ENCODE assay signal across 28 cellular contexts in the genomic region with DNA sequence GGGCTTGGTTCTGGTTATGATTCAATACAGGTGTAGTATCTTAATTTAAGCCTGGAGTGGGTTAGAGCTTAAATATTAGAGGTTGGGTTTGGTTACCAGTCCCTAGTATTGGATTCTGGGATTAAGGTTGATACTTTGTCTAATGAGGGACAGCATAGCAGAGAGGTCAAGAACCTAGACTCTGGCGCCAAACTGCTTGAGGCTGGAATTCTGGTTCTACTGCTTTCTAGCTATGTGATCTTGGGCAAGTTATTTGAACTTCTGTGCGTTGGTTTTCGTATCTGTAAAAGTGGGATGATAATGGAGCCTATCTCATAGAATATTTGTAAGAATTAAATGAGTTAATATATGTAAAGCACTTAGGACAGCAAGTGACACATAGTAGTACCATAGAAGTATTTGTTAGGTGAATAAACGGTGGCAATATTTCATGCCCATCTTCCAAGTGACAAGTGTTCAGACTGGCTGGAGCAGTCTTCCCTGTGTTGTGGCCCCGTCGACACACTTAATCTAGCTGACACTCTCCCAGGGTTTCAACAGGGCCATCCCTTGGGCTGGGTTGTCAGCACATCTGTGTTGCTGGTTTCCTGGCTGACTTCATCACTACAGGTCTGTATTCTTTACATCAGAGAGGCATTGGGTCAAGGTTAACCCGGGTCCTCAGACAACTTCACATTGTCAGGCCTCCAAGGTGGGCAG. TPM values are rescaled to one million over a fixed set of nuclear protein-coding genes. Genes with fewer than 3 reads are reported as not detected.
DNase-seq lines count a peak whose midpoint lies in the region; ATAC-seq and TF ChIP-seq lines count a peak whose summit lies in the region.
"Had no signal": no experiment of that assay in that cellular context is flagged by ENCODE, and none has a peak within 500 bp of the region (broad histone marks: within the 10 kb centered on the region; RNA-seq: fewer than 3 reads in every experiment).

No MANE protein-coding gene starts in this region.

- no peaks in the 10 kb centered on the region for H3K9me3 Mint-ChIP-seq in central memory CD8-positive, alpha-beta T cell
- no peaks in the 10 kb centered on the region for H3K9me3 Mint-ChIP-seq in natural killer cell
- no peaks in the 10 kb centered on the region for H3K9me3 Mint-ChIP-seq in osteocyte (ENCODE audit: unreplicated experiment)
- H3K9me3 Mint-ChIP-seq: activated naive CD4-positive, alpha-beta T cell treated with anti-CD3 and anti-CD28 coated beads, Interleukin-2, amount 50 U/mL, for 24 hours; naive B cell; stimulated activated naive CD8-positive, alpha-beta T cell treated with anti-CD3 and anti-CD28 coated beads, Interleukin-15, Interleukin-2, amounts not matched to agents 100 ng/mL and 50 ng/mL, for 24 hours had no signal

- H3K9ac ChIP-seq in BLaER1 (no peak overlapping the region), colonic mucosa (ENCODE audit: low read depth in 2 of 2, low read length in 2 of 2) (no peak overlapping the region)

- no peak overlapping the region for H3K27ac ChIP-seq in BLaER1
- H3K27ac ChIP-seq in colonic mucosa: no peak overlapping the region
- H3K27ac ChIP-seq: RWPE1, upper lobe of right lung had no signal

- H3K9me3 ChIP-seq in BLaER1: no peaks in the 10 kb centered on the region
- no peaks in the 10 kb centered on the region for H3K9me3 ChIP-seq in colonic mucosa
- H3K9me3 ChIP-seq: upper lobe of right lung had no signal

- no peaks in the 10 kb centered on the region for H3K27me3 Mint-ChIP-seq in central memory CD8-positive, alpha-beta T cell
- H3K27me3 Mint-ChIP-seq in natural killer cell (ENCODE audit: low read depth in 2 of 2) (peaks cover 11 to 18% of the 10 kb centered on the region in 2 donors), osteocyte (ENCODE audit: unreplicated experiment) (no peaks in the 10 kb centered on the region)
- H3K27me3 Mint-ChIP-seq: activated naive CD4-positive, alpha-beta T cell treated with anti-CD3 and anti-CD28 coated beads, Interleukin-2, amount 50 U/mL, for 24 hours; stimulated activated naive CD8-positive, alpha-beta T cell treated with anti-CD3 and anti-CD28 coated beads, Interleukin-15, Interleukin-2, amounts not matched to agents 100 ng/mL and 50 ng/mL, for 24 hours had no signal

- intact Hi-C loops in natural killer cell (cut with micrococcal nuclease) (no loop called here), colonic mucosa (cut with DNase I) (no loop called here)

- H3K27me3 ChIP-seq in BLaER1 (no peaks in the 10 kb centered on the region), colonic mucosa (no peaks in the 10 kb centered on the region)
- H3K27me3 ChIP-seq: upper lobe of right lung had no signal

- H3K4me2 ChIP-seq in BLaER1: peak overlapping the region; percentile 57
- H3K4me2 ChIP-seq: smooth muscle cell had no signal

- TF ChIP-seq CTCF in LNCaP clone FGC (IDR thresholded peaks at IDR 0.05; ENCODE audit: control insufficient read depth, extremely low read depth, insufficient read depth) (no peak), natural killer cell (IDR thresholded peaks at IDR 0.05) (no peak), colonic mucosa (IDR thresholded peaks at IDR 0.05) (no peak), osteocyte (IDR thresholded peaks at IDR 0.05) (no peak)

- no peaks in the 10 kb centered on the region for H3K36me3 ChIP-seq in BLaER1
- no peaks in the 10 kb centered on the region for H3K36me3 ChIP-seq in colonic mucosa
- H3K36me3 ChIP-seq: upper lobe of right lung had no signal

- H3K4me3 Mint-ChIP-seq in central memory CD8-positive, alpha-beta T cell: peak overlapping the region; percentile 53
- H3K4me3 Mint-ChIP-seq in natural killer cell: peak overlapping the region; percentile 85
- H3K4me3 Mint-ChIP-seq in osteocyte (ENCODE audit: unreplicated experiment): no peak overlapping the region
- H3K4me3 Mint-ChIP-seq: naive B cell had no signal

- H3K4me1 ChIP-seq in BLaER1 (peaks cover 61% of the 10 kb centered on the region), colonic mucosa (peaks cover 4% of the 10 kb centered on the region)

- H3K4me3 ChIP-seq in BLaER1: no peak overlapping the region
- H3K4me3 ChIP-seq in LNCaP clone FGC (ENCODE audit: low read depth, low read length): no peak overlapping the region
- H3K4me3 ChIP-seq in colonic mucosa: no peak overlapping the region
- H3K4me3 ChIP-seq: smooth muscle cell, upper lobe of right lung had no signal

- peaks cover 14% of the 10 kb centered on the region for H3K36me3 Mint-ChIP-seq in central memory CD8-positive, alpha-beta T cell (ENCODE audit: insufficient read depth)
- H3K36me3 Mint-ChIP-seq in natural killer cell (no peaks in the 10 kb centered on the region), osteocyte (ENCODE audit: unreplicated experiment) (peaks cover 1% of the 10 kb centered on the region)

- ATAC-seq in central memory CD8-positive, alpha-beta T cell (replicated peaks; ENCODE audit: extremely low read depth, poor library complexity, severe bottlenecking): no peak
- no peak for ATAC-seq in natural killer cell
- ATAC-seq: SK-N-SH treated with all-trans-retinoic acid at 6 μM for 48 hours, upper lobe of right lung had no signal

- peak overlapping the region; percentile 58 for H3K27ac Mint-ChIP-seq in central memory CD8-positive, alpha-beta T cell (ENCODE audit: low read depth)
- H3K27ac Mint-ChIP-seq in natural killer cell: peak overlapping the region; percentile 58 to 81
- H3K27ac Mint-ChIP-seq in osteocyte (ENCODE audit: unreplicated experiment): no peak overlapping the region

- no peaks in the 10 kb centered on the region for H4K20me1 ChIP-seq in BLaER1

- H3K4me1 Mint-ChIP-seq in central memory CD8-positive, alpha-beta T cell: peaks cover 40% of the 10 kb centered on the region
- H3K4me1 Mint-ChIP-seq in natural killer cell (peaks cover 37 to 44% of the 10 kb centered on the region in 2 donors), osteocyte (ENCODE audit: unreplicated experiment) (peaks cover 24% of the 10 kb centered on the region)

- DNase-seq in LNCaP clone FGC (ENCODE audit: low read depth) (peak; percentile 46), natural killer cell (no peak), colonic mucosa (no peak), osteocyte (ENCODE audit: extremely low spot score, unreplicated experiment) (no peak), SW480 (ENCODE audit: low spot score) (no peak), H4 (ENCODE audit: low spot score) (no peak)
- no peak for DNase-seq in central memory CD8-positive, alpha-beta T cell (ENCODE audit: low spot score in 2 of 2)
- DNase-seq: ACHN; cortex of kidney; EL; glutamatergic neuron; HCEC 1CT; mesendoderm; naive B cell; NCI-H146; NCI-H2171 treated with DMSO at 0.1 percent for 48 hours; NCI-H524 treated with DMSO at 0.1 percent for 48 hours; retina; stimulated activated CD4-positive, alpha-beta T cell treated with anti-CD3 and anti-CD28 coated beads, Interleukin-2, amount 100 ng/mL, for 48 hours; T-helper 9 cell; upper lobe of right lung had no signal

RNA-seq across cellular contexts. Expression of a gene that starts 3.0 kb away (rescaled TPM):
- total RNA-seq in natural killer cell (under 1 TPM; 0.20 to 0.41 (median 0.24) TPM), colonic mucosa (not detected), osteocyte (not detected in 2 replicates)
- not detected in 2 replicates for total RNA-seq in H4 (2014; rRNA removed; shearing (Covaris generic))
- total RNA-seq: activated CD8-positive, alpha-beta memory T cell treated with anti-CD3 and anti-CD28 coated beads for 36 hours had no signal

RNA-seq across cellular contexts. Expression of a gene that starts 16.5 kb away (rescaled TPM):
- total RNA-seq in natural killer cell (10 to 100 TPM; 22.8 to 35.8 (median 24.8) TPM), colonic mucosa (10 to 100 TPM; 16.7 to 17.0 TPM), osteocyte (28.7 and 33.4 TPM in 2 replicates)
- 29.9 and 41.6 TPM in 2 replicates for total RNA-seq in H4 (2014; rRNA removed; shearing (Covaris generic))

RNA-seq across cellular contexts. Expression of a gene that starts 36.4 kb away (rescaled TPM):
- under 1 TPM; 0.23 to 0.73 (median 0.49) TPM for total RNA-seq in natural killer cell
- 10 to 100 TPM; 10.1 TPM for total RNA-seq in colonic mucosa
- total RNA-seq in osteocyte: 1.2 and 1.9 TPM in 2 replicates
- 2.0 and 3.0 TPM in 2 replicates for total RNA-seq in H4 (2014; rRNA removed; shearing (Covaris generic))

RNA-seq across cellular contexts. Expression of a gene that starts 50.8 kb away (rescaled TPM):
- total RNA-seq in natural killer cell (1 to 10 TPM; 2.0 to 4.4 (median 3.4) TPM), colonic mucosa (10 to 100 TPM; 12.2 to 17.9 TPM), osteocyte (21.2 and 21.6 TPM in 2 replicates)
- total RNA-seq in H4 (2014; rRNA removed; shearing (Covaris generic)): 11.9 and 14.0 TPM in 2 replicates
